18 cellular contexts compared by ENCODE assay signal in genomic region chr7:36717596-36717995, GRCh38. TPM values are rescaled to one million over a fixed set of nuclear protein-coding genes. Genes with fewer than 3 reads are reported as not detected.
DNase-seq lines count a peak whose midpoint lies in the region; ATAC-seq and TF ChIP-seq lines count a peak whose summit lies in the region.
"Had no signal": no experiment of that assay in that cellular context is flagged by ENCODE, and none has a peak within 500 bp of the region (broad histone marks: within the 10 kb centered on the region; RNA-seq: fewer than 3 reads in every experiment).

No MANE protein-coding gene starts in this region.

- TF ChIP-seq CTCF in CD8-positive, alpha-beta T cell (IDR thresholded peaks at IDR 0.05), result no peak
- TF ChIP-seq CTCF in osteocyte (IDR thresholded peaks at IDR 0.05) (no peak), A673 (conservative IDR thresholded peaks at IDR 0.05; ENCODE audit: low read depth, low read length) (no peak)

- H3K27me3 Mint-ChIP-seq in CD8-positive, alpha-beta T cell (ENCODE audit: low read depth), result no peaks in the 10 kb centered on the region
- H3K27me3 Mint-ChIP-seq in dendritic cell treated with granulocyte-macrophage colony-stimulating factor and Interleukin-4, amounts not matched to agents 40 ng/mL and 50 ng/mL, for 4 days, result no peaks in the 10 kb centered on the region
- H3K27me3 Mint-ChIP-seq in natural killer cell treated with Interleukin-12 subunit alpha and Interleukin-12 subunit beta and Interleukin-15 and Interleukin-18, amount 100 ng/mL, for 72 hours, result no peaks in the 10 kb centered on the region
- peaks cover 8% of the 10 kb centered on the region for H3K27me3 Mint-ChIP-seq in osteocyte (ENCODE audit: unreplicated experiment)
- H3K27me3 Mint-ChIP-seq: IgD-negative memory B cell had no signal

- H3K36me3 ChIP-seq in CD8-positive, alpha-beta T cell (ENCODE audit: insufficient read depth, low read length), result no peaks in the 10 kb centered on the region
- no peaks in the 10 kb centered on the region for H3K36me3 ChIP-seq in A673 (ENCODE audit: insufficient read depth, low read length, poor library complexity, severe bottlenecking)
- H3K36me3 ChIP-seq: BE2C had no signal

- ATAC-seq in CD8-positive, alpha-beta T cell, result no peak
- no peak for ATAC-seq in natural killer cell treated with Interleukin-12 subunit alpha and Interleukin-12 subunit beta and Interleukin-15 and Interleukin-18, amount 100 ng/mL, for 72 hours
- ATAC-seq: GM23338 had no signal

- H3K36me3 Mint-ChIP-seq in CD8-positive, alpha-beta T cell, result peaks cover 23% of the 10 kb centered on the region
- H3K36me3 Mint-ChIP-seq in dendritic cell treated with granulocyte-macrophage colony-stimulating factor and Interleukin-4, amounts not matched to agents 40 ng/mL and 50 ng/mL, for 4 days (ENCODE audit: low read depth), result peaks cover 62% of the 10 kb centered on the region
- peaks cover 62% of the 10 kb centered on the region for H3K36me3 Mint-ChIP-seq in natural killer cell treated with Interleukin-12 subunit alpha and Interleukin-12 subunit beta and Interleukin-15 and Interleukin-18, amount 100 ng/mL, for 72 hours
- no peaks in the 10 kb centered on the region for H3K36me3 Mint-ChIP-seq in osteocyte (ENCODE audit: unreplicated experiment)

- no peak overlapping the region for H3K4me3 Mint-ChIP-seq in CD8-positive, alpha-beta T cell
- peak overlapping the region; percentile 52 for H3K4me3 Mint-ChIP-seq in dendritic cell treated with granulocyte-macrophage colony-stimulating factor and Interleukin-4, amounts not matched to agents 40 ng/mL and 50 ng/mL, for 4 days
- H3K4me3 Mint-ChIP-seq in natural killer cell treated with Interleukin-12 subunit alpha and Interleukin-12 subunit beta and Interleukin-15 and Interleukin-18, amount 100 ng/mL, for 72 hours, result peak overlapping the region; percentile 89
- no peak overlapping the region for H3K4me3 Mint-ChIP-seq in osteocyte (ENCODE audit: unreplicated experiment)
- H3K4me3 Mint-ChIP-seq: GM23338, IgD-negative memory B cell had no signal

- no peaks in the 10 kb centered on the region for H3K9me3 ChIP-seq in CD8-positive, alpha-beta T cell (ENCODE audit: low read length)
- H3K9me3 ChIP-seq in A673 (ENCODE audit: low read depth, low read length, poor library complexity, severe bottlenecking), result no peaks in the 10 kb centered on the region
- H3K9me3 ChIP-seq: BE2C had no signal

- CTCF ChIA-PET in CD8-positive, alpha-beta T cell (lab: Charles Lee), result interaction anchor here (0.8 to 1.7 kb wide), 4 partner anchors 46 to 464 kb away, joined by 3 to 6 read pairs (median 3); no protein-coding TSS in a partner anchor
- CTCF ChIA-PET in A673 (lab: Charles Lee), result no interaction called here

- peaks cover 33% of the 10 kb centered on the region for H3K4me1 ChIP-seq in CD8-positive, alpha-beta T cell (ENCODE audit: insufficient read depth, low read length)
- no peaks in the 10 kb centered on the region for H3K4me1 ChIP-seq in A673 (ENCODE audit: insufficient read depth, low read length, poor library complexity, severe bottlenecking)
- H3K4me1 ChIP-seq: BE2C had no signal

- peaks cover 2% of the 10 kb centered on the region for H3K9me3 Mint-ChIP-seq in CD8-positive, alpha-beta T cell
- no peaks in the 10 kb centered on the region for H3K9me3 Mint-ChIP-seq in dendritic cell treated with granulocyte-macrophage colony-stimulating factor and Interleukin-4, amounts not matched to agents 40 ng/mL and 50 ng/mL, for 4 days
- H3K9me3 Mint-ChIP-seq in natural killer cell treated with Interleukin-12 subunit alpha and Interleukin-12 subunit beta and Interleukin-15 and Interleukin-18, amount 100 ng/mL, for 72 hours, result peaks cover 6% of the 10 kb centered on the region
- H3K9me3 Mint-ChIP-seq in osteocyte (ENCODE audit: unreplicated experiment), result no peaks in the 10 kb centered on the region
- H3K9me3 Mint-ChIP-seq: GM23338 had no signal

- H3K27ac Mint-ChIP-seq in CD8-positive, alpha-beta T cell, result peak overlapping the region; percentile 71
- H3K27ac Mint-ChIP-seq in dendritic cell treated with granulocyte-macrophage colony-stimulating factor and Interleukin-4, amounts not matched to agents 40 ng/mL and 50 ng/mL, for 4 days, result peak overlapping the region; percentile 94
- peak overlapping the region; percentile 93 to 97 for H3K27ac Mint-ChIP-seq in natural killer cell treated with Interleukin-12 subunit alpha and Interleukin-12 subunit beta and Interleukin-15 and Interleukin-18, amount 100 ng/mL, for 72 hours
- H3K27ac Mint-ChIP-seq in osteocyte (ENCODE audit: unreplicated experiment), result no peak overlapping the region
- H3K27ac Mint-ChIP-seq: GM23338, IgD-negative memory B cell had no signal

- H3K27me3 ChIP-seq in CD8-positive, alpha-beta T cell (ENCODE audit: insufficient read depth, low read length), result no peaks in the 10 kb centered on the region
- no peaks in the 10 kb centered on the region for H3K27me3 ChIP-seq in A673 (replicated peaks; ENCODE audit: insufficient read depth, low read depth, low read length, poor library complexity)
- H3K27me3 ChIP-seq: BE2C had no signal

- DNase-seq in Ammon's horn (ENCODE audit: low spot score) (peak; percentile 44), D341Med (ENCODE audit: low spot score) (no peak), osteocyte (ENCODE audit: extremely low spot score, unreplicated experiment) (no peak), SKM-1 (lab: John Stamatoyannopoulos, UW; ENCODE audit: unreplicated experiment) (no peak), A673 (ENCODE audit: low spot score) (no peak)
- DNase-seq in CD8-positive, alpha-beta T cell, result no peak
- DNase-seq in natural killer cell treated with Interleukin-12 subunit alpha and Interleukin-12 subunit beta and Interleukin-15 and Interleukin-18, amount 100 ng/mL, for 72 hours (ENCODE audit: low spot score), result no peak
- DNase-seq: BE2C; NCI-H146; NCI-H2081 treated with DMSO at 0.1 percent for 48 hours; NCI-H2227 treated with DMSO at 0.1 percent for 48 hours; NCI-H69; NK-92 treated with Interleukin-12 subunit alpha and Interleukin-12 subunit beta, amount 100 ng/mL, for 24 hours; PC-9 had no signal

- no peak overlapping the region for H3K27ac ChIP-seq in CD8-positive, alpha-beta T cell (ENCODE audit: low read depth, low read length)
- H3K27ac ChIP-seq in A673 (ENCODE audit: low read depth, low read length, poor library complexity, severe bottlenecking), result no peak overlapping the region
- H3K27ac ChIP-seq: PC-9 had no signal

- POLR2A ChIA-PET in CD8-positive, alpha-beta T cell (lab: Charles Lee), result interaction anchor here (0.6 to 1.4 kb wide), 4 partner anchors 8 to 253 kb away, joined by 3 to 4 read pairs (median 4); no protein-coding TSS in a partner anchor
- POLR2A ChIA-PET in A673 (lab: Charles Lee; ENCODE audit: low non-redundant PET), result no interaction called here

- intact Hi-C loops in CD8-positive, alpha-beta T cell (cut with DNase I, micrococcal nuclease), result no loop called here
- intact Hi-C loops in dendritic cell treated with granulocyte-macrophage colony-stimulating factor and Interleukin-4, amounts not matched to agents 40 ng/mL and 50 ng/mL, for 4 days (cut with micrococcal nuclease), result no loop called here
- intact Hi-C loops in A673 (cut with micrococcal nuclease; ENCODE audit: unreplicated experiment), result no loop called here

- BruUV-seq in A673 (replicated peaks; lab: Mats Ljungman, UMichigan), result no TSS peak

- no peak overlapping the region for H3K4me3 ChIP-seq in CD8-positive, alpha-beta T cell (ENCODE audit: low read depth, low read length)
- H3K4me3 ChIP-seq in A673 (ENCODE audit: low read depth, low read length, poor library complexity, severe bottlenecking), result no peak overlapping the region
- H3K4me3 ChIP-seq: GM23338, PC-9 had no signal

- H3K4me1 Mint-ChIP-seq in CD8-positive, alpha-beta T cell (ENCODE audit: low read depth), result peaks cover 65% of the 10 kb centered on the region
- peaks cover 75% of the 10 kb centered on the region for H3K4me1 Mint-ChIP-seq in dendritic cell treated with granulocyte-macrophage colony-stimulating factor and Interleukin-4, amounts not matched to agents 40 ng/mL and 50 ng/mL, for 4 days (ENCODE audit: low read depth)
- peaks cover 66 to 67% of the 10 kb centered on the region in 2 donors for H3K4me1 Mint-ChIP-seq in natural killer cell treated with Interleukin-12 subunit alpha and Interleukin-12 subunit beta and Interleukin-15 and Interleukin-18, amount 100 ng/mL, for 72 hours (ENCODE audit: low read depth in 2 of 2)
- H3K4me1 Mint-ChIP-seq in osteocyte (ENCODE audit: unreplicated experiment), result no peaks in the 10 kb centered on the region
- H3K4me1 Mint-ChIP-seq: GM23338 had no signal

RNA-seq across cellular contexts. Expression of gene AOAH, which starts 6.7 kb away (rescaled TPM):
- 10 to 100 TPM; 30.8 to 35.2 TPM for total RNA-seq in CD8-positive, alpha-beta T cell
- 100 to 1,000 TPM; 108 to 136 TPM for total RNA-seq in natural killer cell treated with Interleukin-12 subunit alpha and Interleukin-12 subunit beta and Interleukin-15 and Interleukin-18, amount 100 ng/mL, for 72 hours
- total RNA-seq in osteocyte (not detected in 2 replicates), A673 (2021) (not detected in 2 replicates)
- total RNA-seq: GM23338, LHCN-M2, PC-9 had no signal

Comparison
In these comparisons a context has a peak if more than half of its experiments do, and no peak if none do; other contexts are left out.
1. H3K4me3 Mint-ChIP-seq: peak in dendritic cell treated with granulocyte-macrophage colony-stimulating factor and Interleukin-4, amounts not matched to agents 40 ng/mL and 50 ng/mL, for 4 days (single experiment) and natural killer cell treated with Interleukin-12 subunit alpha and Interleukin-12 subunit beta and Interleukin-15 and Interleukin-18, amount 100 ng/mL, for 72 hours (single experiment); none in CD8-positive, alpha-beta T cell (single experiment) and osteocyte (single experiment).
2. RNA of gene AOAH, which starts 6.7 kb away (total RNA-seq): 108 to 136 TPM in natural killer cell treated with Interleukin-12 subunit alpha and Interleukin-12 subunit beta and Interleukin-15 and Interleukin-18, amount 100 ng/mL, for 72 hours and 30.8 to 35.2 TPM in CD8-positive, alpha-beta T cell; not detected in osteocyte and not detected in A673; every median in the first group is over 10 times any median in the second.